In the genomic region with DNA sequence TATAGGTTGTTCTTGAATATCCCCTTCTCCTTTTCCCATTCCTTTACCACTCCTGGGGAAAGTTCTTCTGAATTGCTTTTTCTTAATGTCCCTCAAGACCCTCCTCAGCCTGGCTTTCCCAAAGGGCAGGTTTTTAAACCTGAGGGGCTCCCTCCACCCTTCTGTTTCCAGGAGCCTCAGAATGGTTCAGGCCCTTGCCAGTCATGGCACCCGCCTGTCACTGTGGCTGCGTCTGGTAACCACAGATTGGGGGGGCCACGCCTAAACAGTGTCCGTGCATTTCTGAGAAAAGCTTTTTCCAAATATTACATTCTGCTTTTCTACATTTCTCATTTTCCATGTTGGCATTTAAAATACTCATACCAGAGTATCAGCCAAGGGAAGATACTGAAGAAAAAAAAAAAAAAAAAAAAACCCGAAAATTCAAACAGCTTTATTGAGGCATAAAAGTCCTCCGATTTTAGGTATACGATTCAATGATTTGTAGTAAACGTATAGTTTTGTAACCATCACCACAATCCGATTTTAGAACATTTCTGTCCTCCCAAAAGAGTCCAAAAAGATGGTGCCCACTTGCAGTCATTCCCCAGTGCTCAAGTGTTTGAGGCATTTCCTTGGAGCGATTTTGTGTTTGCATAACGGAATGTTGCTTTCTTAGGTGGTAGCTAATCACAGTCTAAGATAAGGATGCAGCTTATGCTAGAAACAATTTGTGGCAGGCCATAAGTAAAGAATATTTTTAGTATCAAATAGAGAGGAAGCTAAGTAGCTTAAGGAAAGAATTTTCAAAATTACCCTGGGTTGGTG, we compare ENCODE assay signal across 14 cellular contexts. TPM values are rescaled to one million over a fixed set of nuclear protein-coding genes. Genes with fewer than 3 reads are reported as not detected.
"Had no signal": no experiment of that assay in that cellular context is flagged by ENCODE, and none has a peak within 500 bp of the region (broad histone marks: within the 10 kb centered on the region; RNA-seq: fewer than 3 reads in every experiment).

No MANE protein-coding gene starts in this region.

- H3K36me3 ChIP-seq: heart left ventricle, sigmoid colon had no signal

- H3K4me3 Mint-ChIP-seq: activated B cell treated with CpG ODN at 0.5 μM for 24 hours; activated CD4-positive, alpha-beta T cell treated with anti-CD3 and anti-CD28 coated beads, Interleukin-2, amount 10 ng/mL, durations not matched to agents 7 days and 5 days; activated naive CD4-positive, alpha-beta T cell treated with anti-CD3 and anti-CD28 coated beads, Interleukin-2, amount 50 U/mL, for 24 hours; endodermal cell; natural killer cell treated with Interleukin-12 subunit alpha and Interleukin-12 subunit beta and Interleukin-15 and Interleukin-18, amount 100 ng/mL, for 72 hours had no signal

- H3K4me3 ChIP-seq: heart left ventricle, sigmoid colon had no signal

- H3K36me3 Mint-ChIP-seq: natural killer cell treated with Interleukin-12 subunit alpha and Interleukin-12 subunit beta and Interleukin-15 and Interleukin-18, amount 100 ng/mL, for 72 hours had no signal

- H3K27me3 Mint-ChIP-seq: activated B cell treated with CpG ODN at 0.5 μM for 24 hours; activated CD4-positive, alpha-beta T cell treated with anti-CD3 and anti-CD28 coated beads, Interleukin-2, amount 10 ng/mL, durations not matched to agents 7 days and 5 days; activated naive CD4-positive, alpha-beta T cell treated with anti-CD3 and anti-CD28 coated beads, Interleukin-2, amount 50 U/mL, for 24 hours; natural killer cell treated with Interleukin-12 subunit alpha and Interleukin-12 subunit beta and Interleukin-15 and Interleukin-18, amount 100 ng/mL, for 72 hours had no signal

- H3K27ac ChIP-seq: heart left ventricle, sigmoid colon had no signal

- DNase-seq: activated B cell treated with CpG ODN at 0.5 μM for 24 hours; activated CD4-positive, alpha-beta T cell treated with anti-CD3 and anti-CD28 coated beads, Interleukin-2, amount 10 ng/mL, durations not matched to agents 7 days and 5 days; activated T-cell treated with anti-CD3 and anti-CD28 coated beads, Interleukin-2, amount 50 U/mL, for 1 hour; dermis blood vessel endothelial cell; endodermal cell; heart left ventricle; islet precursor cell; mammary epithelial cell; sigmoid colon; stimulated activated CD4-positive, alpha-beta T cell treated with anti-CD3 and anti-CD28 coated beads, Interleukin-4, amount 100 ng/mL, for 4 hours; T1000 had no signal

- H3K27ac Mint-ChIP-seq: activated B cell treated with CpG ODN at 0.5 μM for 24 hours; activated CD4-positive, alpha-beta T cell treated with anti-CD3 and anti-CD28 coated beads, Interleukin-2, amount 10 ng/mL, durations not matched to agents 7 days and 5 days; activated naive CD4-positive, alpha-beta T cell treated with anti-CD3 and anti-CD28 coated beads, Interleukin-2, amount 50 U/mL, for 24 hours; endodermal cell; natural killer cell treated with Interleukin-12 subunit alpha and Interleukin-12 subunit beta and Interleukin-15 and Interleukin-18, amount 100 ng/mL, for 72 hours had no signal

- H3K9me3 Mint-ChIP-seq: activated B cell treated with CpG ODN at 0.5 μM for 24 hours; activated CD4-positive, alpha-beta T cell treated with anti-CD3 and anti-CD28 coated beads, Interleukin-2, amount 10 ng/mL, durations not matched to agents 7 days and 5 days; activated naive CD4-positive, alpha-beta T cell treated with anti-CD3 and anti-CD28 coated beads, Interleukin-2, amount 50 U/mL, for 24 hours; endodermal cell; natural killer cell treated with Interleukin-12 subunit alpha and Interleukin-12 subunit beta and Interleukin-15 and Interleukin-18, amount 100 ng/mL, for 72 hours had no signal

- H3K9me3 ChIP-seq: heart left ventricle, sigmoid colon had no signal

- H3K27me3 ChIP-seq: heart left ventricle, sigmoid colon had no signal

RNA-seq across cellular contexts. Expression of gene HKDC1, which starts 22.1 kb away (rescaled TPM):
- total RNA-seq: activated B cell treated with CpG ODN at 0.5 μM for 24 hours; natural killer cell treated with Interleukin-12 subunit alpha and Interleukin-12 subunit beta and Interleukin-15 and Interleukin-18, amount 100 ng/mL, for 72 hours; pulmonary artery endothelial cell; sigmoid colon had no signal
